In genomic region chr19:38304866-38305429, GRCh38 we compare ENCODE assay signal across 9 cellular contexts. TPM values are rescaled to one million over a fixed set of nuclear protein-coding genes. Genes with fewer than 3 reads are reported as not detected.
DNase-seq lines count a peak whose midpoint lies in the region; ATAC-seq and TF ChIP-seq lines count a peak whose summit lies in the region.
"Had no signal": no experiment of that assay in that cellular context is flagged by ENCODE, and none has a peak within 500 bp of the region (broad histone marks: within the 10 kb centered on the region; RNA-seq: fewer than 3 reads in every experiment).

No MANE protein-coding gene starts in this region.

- peak; percentile 91 to 93 for TF ChIP-seq POLR2A in Peyer's patch (IDR thresholded peaks at IDR 0.05)

- peak overlapping the region; percentile 30 for H3K4me3 Mint-ChIP-seq in glutamatergic neuron (ENCODE audit: unreplicated experiment)
- H3K4me3 Mint-ChIP-seq: activated naive CD8-positive, alpha-beta T cell treated with anti-CD3 and anti-CD28 coated beads, Interleukin-2, amount 10 ng/mL, durations not matched to agents 7 days and 5 days had no signal

- H3K4me3 ChIP-seq in Peyer's patch = peak overlapping the region in 3 of 4 donors; percentile 34 to 73 (median 51)

- no peak for ATAC-seq in HG03025 (IDR thresholded peaks at IDR 0.05; ENCODE audit: low FRiP score, unreplicated experiment)

- H3K4me1 Mint-ChIP-seq in glutamatergic neuron (ENCODE audit: low read depth, unreplicated experiment) = peaks cover 12% of the 10 kb centered on the region

- DNase-seq in HEK293T (ENCODE audit: extremely low spot score) (peak; percentile 36), Peyer's patch (peak in 2 of 3 donors; percentile 94 to 98), glutamatergic neuron (peak; percentile 69), renal cortical epithelial cell (ENCODE audit: low read depth) (peak; percentile 86), NOMO-1 (lab: John Stamatoyannopoulos, UW; ENCODE audit: unreplicated experiment in 2 of 2) (no peak), NCI-H510A treated with DMSO at 0.1 percent for 48 hours (lab: John Stamatoyannopoulos, UW) (no peak), UCSD-AML1 (lab: John Stamatoyannopoulos, UW; ENCODE audit: unreplicated experiment) (no peak)
- DNase-seq: activated naive CD8-positive, alpha-beta T cell treated with anti-CD3 and anti-CD28 coated beads, Interleukin-2, amount 10 ng/mL, durations not matched to agents 7 days and 5 days had no signal

- H3K27ac ChIP-seq in Peyer's patch = peak overlapping the region in 3 of 4 donors; percentile 93 to 100 (median 95)

- POLR2A ChIA-PET in HEK293T (lab: Yijun Ruan, JAX) = no interaction called here

- H3K27ac Mint-ChIP-seq in glutamatergic neuron (ENCODE audit: unreplicated experiment) = no peak overlapping the region
- H3K27ac Mint-ChIP-seq: activated naive CD8-positive, alpha-beta T cell treated with anti-CD3 and anti-CD28 coated beads, Interleukin-2, amount 10 ng/mL, durations not matched to agents 7 days and 5 days had no signal

- CTCF ChIA-PET in HEK293T (lab: Yijun Ruan, JAX) = no interaction called here

- H3K4me1 ChIP-seq in Peyer's patch = peaks cover 0 to 12% (median 0%) of the 10 kb centered on the region in 4 donors

- peaks cover 6% of the 10 kb centered on the region for H3K27me3 Mint-ChIP-seq in glutamatergic neuron (ENCODE audit: unreplicated experiment)
- H3K27me3 Mint-ChIP-seq: activated naive CD8-positive, alpha-beta T cell treated with anti-CD3 and anti-CD28 coated beads, Interleukin-2, amount 10 ng/mL, durations not matched to agents 7 days and 5 days had no signal

- no peaks in the 10 kb centered on the region for H3K9me3 ChIP-seq in Peyer's patch

- H3K27me3 ChIP-seq in Peyer's patch = no peaks in the 10 kb centered on the region

- no peaks in the 10 kb centered on the region for H3K36me3 Mint-ChIP-seq in glutamatergic neuron (ENCODE audit: unreplicated experiment)

- peaks cover 0 to 20% (median 0%) of the 10 kb centered on the region in 3 donors for H3K36me3 ChIP-seq in Peyer's patch

- peaks cover 4% of the 10 kb centered on the region for H3K9me3 Mint-ChIP-seq in glutamatergic neuron (ENCODE audit: unreplicated experiment)
- H3K9me3 Mint-ChIP-seq: activated naive CD8-positive, alpha-beta T cell treated with anti-CD3 and anti-CD28 coated beads, Interleukin-2, amount 10 ng/mL, durations not matched to agents 7 days and 5 days had no signal

- TF ChIP-seq CTCF in Peyer's patch (IDR thresholded peaks at IDR 0.05) (no peak), glutamatergic neuron (IDR thresholded peaks at IDR 0.05; ENCODE audit: partially characterized antibody, unreplicated experiment) (no peak)

TF ChIP-seq in HEK293T, 16 proteins besides CTCF, POLR2A, EP300 and RAD21:
- TF ChIP-seq ZNF384 (IDR thresholded peaks at IDR 0.05) = no peak
- no peak for TF ChIP-seq NFRKB (IDR thresholded peaks at IDR 0.05)
- no peak for TF ChIP-seq ELF4 (IDR thresholded peaks at IDR 0.05)
- no peak for TF ChIP-seq HDGF (IDR thresholded peaks at IDR 0.05; ENCODE audit: borderline replicate concordance)
- TF ChIP-seq FOXA1 (IDR thresholded peaks at IDR 0.05) = no peak
- 0 out of 2 replicates have a peak, but pooled peaks have one; percentile 19 for TF ChIP-seq PKNOX1 (IDR thresholded peaks at IDR 0.05)

RNA-seq across cellular contexts. Expression of gene C19orf33, which starts 0.9 kb away (rescaled TPM):
- 100 to 1,000 TPM in 3 of 4 donors, 10 to 100 TPM in 1; 39.6 to 444 (median 348) TPM for total RNA-seq in Peyer's patch
- 1.1 TPM for total RNA-seq in glutamatergic neuron (ENCODE audit: unreplicated experiment)
- total RNA-seq in renal cortical epithelial cell = 1.7 and 148 TPM in 2 replicates
- total RNA-seq: activated naive CD8-positive, alpha-beta T cell treated with anti-CD3 and anti-CD28 coated beads, Interleukin-2, amount 10 ng/mL, durations not matched to agents 7 days and 5 days had no signal

RNA-seq across cellular contexts. Expression of gene YIF1B, which starts 10.8 kb away (rescaled TPM):
- total RNA-seq in Peyer's patch (10 to 100 TPM; 11.6 to 31.4 (median 15.0) TPM), glutamatergic neuron (ENCODE audit: unreplicated experiment) (101 TPM), renal cortical epithelial cell (51.3 and 72.8 TPM in 2 replicates)

RNA-seq across cellular contexts. Expression of gene KCNK6, which starts 14.7 kb away (rescaled TPM):
- total RNA-seq in Peyer's patch (10 to 100 TPM in 2 of 4 donors, 1 to 10 TPM in 2; 7.4 to 19.3 (median 12.3) TPM), glutamatergic neuron (ENCODE audit: unreplicated experiment) (2.7 TPM), renal cortical epithelial cell (8.4 and 25.5 TPM in 2 replicates)

RNA-seq across cellular contexts. Expression of gene CATSPERG, which starts 30.7 kb away (rescaled TPM):
- 10 to 100 TPM in 3 of 4 donors, 1 to 10 TPM in 1; 5.0 to 51.0 (median 22.8) TPM for total RNA-seq in Peyer's patch
- 39.0 TPM for total RNA-seq in glutamatergic neuron (ENCODE audit: unreplicated experiment)
- 0.87 and 1.4 TPM in 2 replicates for total RNA-seq in renal cortical epithelial cell

RNA-seq across cellular contexts. Expression of gene SPINT2, which starts 40.6 kb away (rescaled TPM):
- total RNA-seq in Peyer's patch (1,000 to 10,000 TPM in 2 of 4 donors, 100 to 1,000 TPM in 2; 158 to 1,321 (median 873) TPM), glutamatergic neuron (ENCODE audit: unreplicated experiment) (78.9 TPM), renal cortical epithelial cell (535 and 1,121 TPM in 2 replicates)

Comparison
In these comparisons a context has a peak if more than half of its experiments do, and no peak if none do; other contexts are left out.
1. DNase-seq: peak in HEK293T (single experiment), Peyer's patch (2 of 3), glutamatergic neuron (single experiment) and renal cortical epithelial cell (single experiment); none in NOMO-1 (0 of 2), NCI-H510A treated with DMSO at 0.1 percent for 48 hours (single experiment) and UCSD-AML1 (single experiment).